In genomic region chr3:64080839-64081630, GRCh38 we compare ENCODE assay signal across 24 cellular contexts.
"Had no signal": no experiment of that assay in that cellular context is flagged by ENCODE, and none has a peak within 500 bp of the region (broad histone marks: within the 10 kb centered on the region; RNA-seq: fewer than 3 reads in every experiment).

No MANE protein-coding gene starts in this region.

- H3K27ac ChIP-seq: colonic mucosa, epithelial cell of prostate, gastrocnemius medialis, lower lobe of right lung, psoas muscle, sigmoid colon, stomach, thyroid gland had no signal

- H3K4me1 ChIP-seq: colonic mucosa, gastrocnemius medialis, lower lobe of right lung, psoas muscle, sigmoid colon, stomach had no signal

- FAIRE-seq: keratinocyte had no signal

- H3K9me3 Mint-ChIP-seq: dendritic cell treated with granulocyte-macrophage colony-stimulating factor and Interleukin-4, amounts not matched to agents 40 ng/mL and 50 ng/mL, for 4 days; endodermal cell had no signal

- H3K36me3 Mint-ChIP-seq: naive thymus-derived CD8-positive, alpha-beta T cell had no signal

- H3K27me3 ChIP-seq: colonic mucosa, gastrocnemius medialis, sigmoid colon, stomach, thyroid gland had no signal

- H3K27me3 Mint-ChIP-seq: dendritic cell treated with granulocyte-macrophage colony-stimulating factor and Interleukin-4, amounts not matched to agents 40 ng/mL and 50 ng/mL, for 4 days had no signal

- H3K4me3 ChIP-seq: colonic mucosa, gastrocnemius medialis, lower lobe of right lung, psoas muscle, sigmoid colon, stomach, thyroid gland had no signal

- DNase-seq: colonic mucosa; effector CD8-positive, alpha-beta T cell; endodermal cell; foreskin fibroblast; gastrocnemius medialis; head of caudate nucleus; left ventricle myocardium superior; lower lobe of right lung; naive thymus-derived CD8-positive, alpha-beta T cell; nephron progenitor cell; nucleus accumbens; psoas muscle; right cardiac atrium; sigmoid colon; stimulated activated CD4-positive, alpha-beta T cell treated with anti-CD3 and anti-CD28 coated beads, Interleukin-2, amount 100 ng/mL, for 48 hours; stimulated activated CD8-positive, alpha-beta memory T cell treated with anti-CD3 and anti-CD28 coated beads, Interleukin-4, amount 100 ng/mL, for 48 hours; stimulated activated naive CD4-positive, alpha-beta T cell treated with Interleukin-2 at 50 U/mL for 16 hours; stomach; thyroid gland; trophoblast cell had no signal

- ATAC-seq: esophagus mucosa; gastrocnemius medialis; left ventricle myocardium superior; lower lobe of right lung; naive thymus-derived CD8-positive, alpha-beta T cell; psoas muscle; right cardiac atrium had no signal

- H3K27ac Mint-ChIP-seq: dendritic cell treated with granulocyte-macrophage colony-stimulating factor and Interleukin-4, amounts not matched to agents 40 ng/mL and 50 ng/mL, for 4 days; endodermal cell; naive thymus-derived CD8-positive, alpha-beta T cell; nephron progenitor cell had no signal

- H3K9me3 ChIP-seq: colonic mucosa, gastrocnemius medialis, lower lobe of right lung, sigmoid colon, stomach, thyroid gland had no signal

- H3K4me3 Mint-ChIP-seq: dendritic cell treated with granulocyte-macrophage colony-stimulating factor and Interleukin-4, amounts not matched to agents 40 ng/mL and 50 ng/mL, for 4 days; endodermal cell; naive thymus-derived CD8-positive, alpha-beta T cell; nephron progenitor cell had no signal

- H3K36me3 ChIP-seq: colonic mucosa, gastrocnemius medialis, lower lobe of right lung, sigmoid colon, stomach, thyroid gland had no signal
